Comparison of ENCODE assay signal across 15 cellular contexts in genomic region chr7:120021085-120021484, GRCh38.
"Had no signal": no experiment of that assay in that cellular context is flagged by ENCODE, and none has a peak within 500 bp of the region (broad histone marks: within the 10 kb centered on the region; RNA-seq: fewer than 3 reads in every experiment).

No MANE protein-coding gene starts in this region.

- H3K36me3 Mint-ChIP-seq: activated naive CD4-positive, alpha-beta T cell treated with anti-CD3 and anti-CD28 coated beads, Interleukin-2, amount 10 ng/mL, durations not matched to agents 7 days and 5 days; brain; neural progenitor cell; stimulated activated memory B cell treated with anti-CD40 and anti-IgM and Interleukin-4, amounts not matched to agents 10 μg/mL and 1 μg/mL and 100 μg/mL, for 72 hours had no signal

- H3K4me1 ChIP-seq: esophagus squamous epithelium, neural progenitor cell, parathyroid adenoma, tibial nerve had no signal

- H3K9me3 ChIP-seq: esophagus squamous epithelium, gastroesophageal sphincter, tibial nerve had no signal

- H3K9me3 Mint-ChIP-seq: activated naive CD4-positive, alpha-beta T cell treated with anti-CD3 and anti-CD28 coated beads, Interleukin-2, amount 10 ng/mL, durations not matched to agents 7 days and 5 days; activated T-helper 17 cell treated with anti-CD3 and anti-CD28 coated beads, Interleukin-2, amount 50 U/mL, for 72 hours; brain; neural progenitor cell; stimulated activated memory B cell treated with anti-CD40 and anti-IgM and Interleukin-4, amounts not matched to agents 10 μg/mL and 1 μg/mL and 100 μg/mL, for 72 hours had no signal

- ATAC-seq: activated CD8-positive, alpha-beta T cell treated with anti-CD3 and anti-CD28 coated beads, Interleukin-2, amount 10 ng/mL, durations not matched to agents 7 days and 5 days; activated T-helper 17 cell treated with anti-CD3 and anti-CD28 coated beads, Interleukin-2, amount 50 U/mL, for 72 hours; gastroesophageal sphincter; stimulated activated memory B cell treated with anti-CD40 and anti-IgM and Interleukin-4, amounts not matched to agents 10 μg/mL and 1 μg/mL and 100 μg/mL, for 72 hours had no signal

- H3K79me2 ChIP-seq: parathyroid adenoma had no signal

- H3K27ac Mint-ChIP-seq: activated CD8-positive, alpha-beta T cell treated with anti-CD3 and anti-CD28 coated beads, Interleukin-2, amount 10 ng/mL, durations not matched to agents 7 days and 5 days; activated naive CD4-positive, alpha-beta T cell treated with anti-CD3 and anti-CD28 coated beads, Interleukin-2, amount 10 ng/mL, durations not matched to agents 7 days and 5 days; activated T-helper 17 cell treated with anti-CD3 and anti-CD28 coated beads, Interleukin-2, amount 50 U/mL, for 72 hours; brain; neural progenitor cell; stimulated activated memory B cell treated with anti-CD40 and anti-IgM and Interleukin-4, amounts not matched to agents 10 μg/mL and 1 μg/mL and 100 μg/mL, for 72 hours had no signal

- H3K27ac ChIP-seq: esophagus squamous epithelium, gastroesophageal sphincter, neural progenitor cell, parathyroid adenoma, tibial nerve had no signal

- H3K4me3 ChIP-seq: esophagus squamous epithelium, gastroesophageal sphincter, neural progenitor cell, tibial nerve had no signal

- H3K4me1 Mint-ChIP-seq: activated naive CD4-positive, alpha-beta T cell treated with anti-CD3 and anti-CD28 coated beads, Interleukin-2, amount 10 ng/mL, durations not matched to agents 7 days and 5 days; activated T-helper 17 cell treated with anti-CD3 and anti-CD28 coated beads, Interleukin-2, amount 50 U/mL, for 72 hours; neural progenitor cell; stimulated activated memory B cell treated with anti-CD40 and anti-IgM and Interleukin-4, amounts not matched to agents 10 μg/mL and 1 μg/mL and 100 μg/mL, for 72 hours had no signal

- H3K27me3 Mint-ChIP-seq: activated naive CD4-positive, alpha-beta T cell treated with anti-CD3 and anti-CD28 coated beads, Interleukin-2, amount 10 ng/mL, durations not matched to agents 7 days and 5 days; activated T-helper 17 cell treated with anti-CD3 and anti-CD28 coated beads, Interleukin-2, amount 50 U/mL, for 72 hours; brain; stimulated activated memory B cell treated with anti-CD40 and anti-IgM and Interleukin-4, amounts not matched to agents 10 μg/mL and 1 μg/mL and 100 μg/mL, for 72 hours had no signal

- H3K27me3 ChIP-seq: esophagus squamous epithelium, gastroesophageal sphincter, neural progenitor cell, tibial nerve had no signal

- H3K4me2 ChIP-seq: neural progenitor cell had no signal

- H3K36me3 ChIP-seq: esophagus squamous epithelium, gastroesophageal sphincter, neural progenitor cell, tibial nerve had no signal

- H3K9ac ChIP-seq: neural progenitor cell, parathyroid adenoma had no signal

- H3K4me3 Mint-ChIP-seq: activated CD8-positive, alpha-beta T cell treated with anti-CD3 and anti-CD28 coated beads, Interleukin-2, amount 10 ng/mL, durations not matched to agents 7 days and 5 days; activated naive CD4-positive, alpha-beta T cell treated with anti-CD3 and anti-CD28 coated beads, Interleukin-2, amount 10 ng/mL, durations not matched to agents 7 days and 5 days; activated T-helper 17 cell treated with anti-CD3 and anti-CD28 coated beads, Interleukin-2, amount 50 U/mL, for 72 hours; brain; neural progenitor cell; stimulated activated memory B cell treated with anti-CD40 and anti-IgM and Interleukin-4, amounts not matched to agents 10 μg/mL and 1 μg/mL and 100 μg/mL, for 72 hours had no signal

- H2AFZ ChIP-seq: neural progenitor cell, parathyroid adenoma had no signal

- DNase-seq: activated CD4-positive, alpha-beta T cell treated with anti-CD3 and anti-CD28 coated beads for 48 hours; activated CD8-positive, alpha-beta T cell treated with anti-CD3 and anti-CD28 coated beads, Interleukin-2, amount 10 ng/mL, durations not matched to agents 7 days and 5 days; activated naive CD4-positive, alpha-beta T cell treated with anti-CD3 and anti-CD28 coated beads, Interleukin-2, amount 10 ng/mL, durations not matched to agents 7 days and 5 days; amniotic stem cell; esophagus squamous epithelium; kidney glomerular epithelial cell; small intestine; T1000 had no signal
